1 cellular context compared by ENCODE assay signal in the genomic region with DNA sequence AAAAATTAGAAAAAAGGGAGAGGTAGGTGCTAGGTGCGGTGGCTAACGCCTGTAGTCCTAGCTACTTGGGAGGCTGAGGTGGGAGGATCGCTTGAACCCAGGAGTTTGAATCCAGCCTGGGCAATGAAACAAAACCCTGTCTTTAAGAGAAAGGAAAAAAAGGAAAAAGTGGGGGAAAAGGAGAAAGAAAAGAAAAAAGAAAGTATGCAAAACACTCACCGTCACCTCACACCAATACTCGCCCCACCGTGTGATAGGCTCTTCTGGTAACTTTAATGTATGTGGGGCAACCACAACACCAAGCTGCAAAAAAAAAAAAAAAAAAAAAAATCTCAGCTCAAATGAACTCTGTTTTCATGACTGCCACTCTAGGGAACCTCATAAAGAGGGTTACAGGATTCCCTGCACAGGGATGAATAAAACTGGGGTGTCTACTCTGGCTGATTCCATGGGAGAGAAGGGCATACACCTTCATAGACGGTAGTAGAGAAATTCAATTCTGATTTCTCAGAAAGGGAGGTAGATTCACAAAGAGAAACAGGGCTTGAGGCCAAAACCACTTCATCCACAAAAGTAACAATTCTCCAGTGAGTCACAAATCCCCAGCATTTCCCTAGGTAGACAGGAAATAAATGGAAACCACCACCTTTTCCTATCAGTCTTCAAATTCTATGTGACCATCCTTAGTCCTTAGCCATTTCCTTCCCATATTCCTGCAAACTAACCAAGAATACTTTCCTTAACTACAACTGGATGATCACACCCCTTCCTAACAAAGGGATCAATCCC.
TF ChIP-seq lines count a peak whose summit lies in the region.

No MANE protein-coding gene starts in this region.

TF ChIP-seq in endothelial cell of umbilical vein, 7 proteins besides CTCF, POLR2A, EP300 and RAD21:
- TF ChIP-seq EZH2 (IDR thresholded peaks at IDR 0.05; ENCODE audit: borderline replicate concordance, low read depth, low read length, severe bottlenecking) (no peak), FOS (IDR thresholded peaks at IDR 0.05; ENCODE audit: borderline replicate concordance, insufficient read depth, low read length) (peak; percentile 51)
